10 cellular contexts compared by ENCODE assay signal in genomic region chr9:110081395-110081794, GRCh38.
A peak's percentile ranks its signal among the peaks of the same experiment; 100 is the strongest.
DNase-seq lines count a peak whose midpoint lies in the region; ATAC-seq and TF ChIP-seq lines count a peak whose summit lies in the region.
"Had no signal": no experiment of that assay in that cellular context is flagged by ENCODE, and none has a peak within 500 bp of the region (broad histone marks: within the 10 kb centered on the region; RNA-seq: fewer than 3 reads in every experiment).

No MANE protein-coding gene starts in this region.

- WGBS in IMR-90 (ENCODE audit: extremely low coverage in 2 of 2, insufficient read length in 1 of 2), 2 experiments: 67% methylated on average over 2 of the region's 3 CpGs; no CpG with 5 or more reads in 1 of the 2 experiments

- dilution Hi-C loops in IMR-90 (cut with HindIII; ENCODE audit: low sequenced_read_pairs, unreplicated experiment): no loop called here

- H3K9ac ChIP-seq in IMR-90 (ENCODE audit: low read depth, low read length) (no peak overlapping the region), subcutaneous abdominal adipose tissue (ENCODE audit: low read length in 5 of 5) (no peak overlapping the region)

- no peak overlapping the region for H2AK9ac ChIP-seq in IMR-90 (replicated peaks; ENCODE audit: low read depth, low read length, poor library complexity)

- no peak for TF ChIP-seq RAD21 in IMR-90 (IDR thresholded peaks at IDR 0.05; ENCODE audit: low read length)

- H3K23ac ChIP-seq in IMR-90 (ENCODE audit: low read depth, low read length): no peak overlapping the region

- H4K91ac ChIP-seq in IMR-90 (ENCODE audit: insufficient read depth, low read depth, low read length): no peak overlapping the region

- no peak overlapping the region; the same call in 1 of the 2 replicates for H3K4ac ChIP-seq in IMR-90 (ENCODE audit: low read depth, low read length)

- ATAC-seq in IMR-90 (ENCODE audit: low read depth) (peak; percentile 28; the same call in 1 of the 2 replicates), GM18870 (IDR thresholded peaks at IDR 0.05; ENCODE audit: unreplicated experiment) (no peak)

- H4K20me1 ChIP-seq in IMR-90 (ENCODE audit: insufficient read depth, low read length): peaks cover 95% of the 10 kb centered on the region

- BruUV-seq in IMR-90 (replicated peaks; lab: Mats Ljungman, UMichigan): no TSS peak

- no peak overlapping the region for H3K4me3 ChIP-seq in IMR-90 (ENCODE audit: insufficient read depth, low read depth, low read length)
- no peak overlapping the region for H3K4me3 ChIP-seq in astrocyte of the cerebellum (ENCODE audit: low read depth, low read length)
- H3K4me3 ChIP-seq in subcutaneous abdominal adipose tissue (ENCODE audit: low read depth in 1 of 5, low read length in 5 of 5): no peak overlapping the region

- peaks cover 17% of the 10 kb centered on the region for H3K9me1 ChIP-seq in IMR-90 (ENCODE audit: insufficient read depth, low read length)

- no peak overlapping the region for H3K18ac ChIP-seq in IMR-90 (ENCODE audit: low read depth, low read length)

- no peak overlapping the region for H2BK5ac ChIP-seq in IMR-90 (ENCODE audit: low read depth, low read length, poor library complexity, severe bottlenecking)

- H4K8ac ChIP-seq in IMR-90 (ENCODE audit: low read depth in 2 of 2, low read length in 2 of 2): no peak overlapping the region; a peak in 1 of 4 replicates

- no peak overlapping the region for H2BK15ac ChIP-seq in IMR-90 (ENCODE audit: low read depth, low read length)

- H4K5ac ChIP-seq in IMR-90 (ENCODE audit: low read depth, low read length): no peak overlapping the region

- no peak overlapping the region for H3K14ac ChIP-seq in IMR-90 (replicated peaks; ENCODE audit: low read depth, low read length)

- peaks cover 2% of the 10 kb centered on the region for H3K36me3 ChIP-seq in IMR-90 (ENCODE audit: control insufficient read depth, insufficient read depth, low read length)
- peaks cover 0 to 3% (median 0%) of the 10 kb centered on the region in 5 donors for H3K36me3 ChIP-seq in subcutaneous abdominal adipose tissue (ENCODE audit: control insufficient read depth in 5 of 5, insufficient read depth in 5 of 5, low read length in 5 of 5)

- CTCF ChIA-PET in IMR-90 (lab: Yijun Ruan, JAX): no interaction called here

- DNase-seq in IMR-90 (peak; percentile 68), astrocyte of the cerebellum (ENCODE audit: low read depth) (peak; percentile 61), iPS-NIHi7 (ENCODE audit: extremely low spot score) (peak; percentile 29), SHP77 (lab: John Stamatoyannopoulos, UW) (no peak), COR-L47 (lab: John Stamatoyannopoulos, UW) (no peak)
- DNase-seq: activated gamma-delta T cell, foreskin melanocyte, NCI-H2107 had no signal

- H2BK120ac ChIP-seq in IMR-90 (ENCODE audit: low read depth, low read length): no peak overlapping the region

- H2AFZ ChIP-seq in IMR-90 (replicated peaks; ENCODE audit: low read length, poor library complexity): no peak overlapping the region

- no peak for TF ChIP-seq POLR2A in IMR-90 (IDR thresholded peaks at IDR 0.05; ENCODE audit: low read depth, low read length)

- H3K4me2 ChIP-seq in IMR-90 (ENCODE audit: low read depth, low read length): no peak overlapping the region

- peaks cover 5 to 75% of the 10 kb centered on the region in 2 experiments for H3K79me1 ChIP-seq in IMR-90 (ENCODE audit: low read depth in 1 of 2, low read length in 2 of 2)

- POLR2A ChIA-PET in IMR-90 (lab: Charles Lee; ENCODE audit: unreplicated experiment): no interaction called here

- no peak overlapping the region for H2AK5ac ChIP-seq in IMR-90 (ENCODE audit: low read depth, low read length)

- TF ChIP-seq CTCF in IMR-90 (conservative IDR thresholded peaks at IDR 0.05; ENCODE audit: low read depth, low read length) (no peak), astrocyte of the cerebellum (IDR thresholded peaks at IDR 0.05; ENCODE audit: low read depth, low read length, missing control alignments) (no peak)

- intact Hi-C loops in IMR-90 (cut with micrococcal nuclease): no loop called here

- in situ Hi-C loops in IMR-90 (cut with MboI; ENCODE audit: low sequenced_read_pairs) (no loop called here), astrocyte of the cerebellum (cut with HindIII; ENCODE audit: low sequenced_read_pairs) (no loop called here)

- no peak overlapping the region for H3K56ac ChIP-seq in IMR-90 (ENCODE audit: extremely low read depth, insufficient read depth, low read length)

- H3K27me3 ChIP-seq in IMR-90 (ENCODE audit: control insufficient read depth, insufficient read depth, low read length) (no peaks in the 10 kb centered on the region), subcutaneous abdominal adipose tissue (ENCODE audit: control insufficient read depth in 5 of 5, insufficient read depth in 4 of 5, low read length in 5 of 5) (no peaks in the 10 kb centered on the region)

- no peak overlapping the region for H3K27ac ChIP-seq in IMR-90 (ENCODE audit: insufficient read depth, low read length)
- peak overlapping the region; percentile 45 for H3K27ac ChIP-seq in subcutaneous abdominal adipose tissue (ENCODE audit: low read depth, low read length)

- no peak overlapping the region for H2BK20ac ChIP-seq in IMR-90 (ENCODE audit: low read depth, low read length)

- H3K4me1 ChIP-seq in IMR-90 (ENCODE audit: control insufficient read depth, insufficient read depth, low read length) (peaks cover 14% of the 10 kb centered on the region), subcutaneous abdominal adipose tissue (ENCODE audit: control insufficient read depth in 5 of 5, insufficient read depth in 5 of 5, low read length in 5 of 5) (peaks cover 3 to 41% (median 15%) of the 10 kb centered on the region in 5 donors)

- no peaks in the 10 kb centered on the region for H3K9me3 ChIP-seq in IMR-90 (ENCODE audit: control insufficient read depth, insufficient read depth, low read length)
- H3K9me3 ChIP-seq in subcutaneous abdominal adipose tissue (ENCODE audit: control insufficient read depth in 5 of 5, low read length in 5 of 5): no peaks in the 10 kb centered on the region

TF ChIP-seq in IMR-90, 13 proteins besides CTCF, POLR2A, EP300 and RAD21:
- no peak for TF ChIP-seq MAZ (IDR thresholded peaks at IDR 0.05; ENCODE audit: borderline replicate concordance, low read depth, low read length)
- no peak for TF ChIP-seq MAFK (IDR thresholded peaks at IDR 0.05; ENCODE audit: low read depth, low read length)
- TF ChIP-seq ELK1 (IDR thresholded peaks at IDR 0.05; ENCODE audit: borderline replicate concordance, low read depth, low read length): no peak
- TF ChIP-seq BHLHE40 (IDR thresholded peaks at IDR 0.05; ENCODE audit: low read depth, low read length): no peak
- TF ChIP-seq USF2 (IDR thresholded peaks at IDR 0.05; ENCODE audit: low read depth, low read length): no peak
- no peak for TF ChIP-seq CEBPB (IDR thresholded peaks at IDR 0.05; ENCODE audit: low read depth, low read length)

Comparison
In these comparisons a context has a peak if more than half of its experiments do, and no peak if none do; other contexts are left out.
1. DNase-seq: peak in IMR-90 (single experiment), astrocyte of the cerebellum (single experiment) and iPS-NIHi7 (single experiment); none in SHP77 (0 of 2) and COR-L47 (single experiment).